Comparison of ENCODE assay signal across 21 cellular contexts in genomic region chr3:189282751-189283150, GRCh38.
"Had no signal": no experiment of that assay in that cellular context is flagged by ENCODE, and none has a peak within 500 bp of the region (broad histone marks: within the 10 kb centered on the region; RNA-seq: fewer than 3 reads in every experiment).

No MANE protein-coding gene starts in this region.

- H3K36me3 Mint-ChIP-seq: activated naive CD8-positive, alpha-beta T cell treated with anti-CD3 and anti-CD28 coated beads for 36 hours; brain had no signal

- H3K4me3 Mint-ChIP-seq: activated naive CD8-positive, alpha-beta T cell treated with anti-CD3 and anti-CD28 coated beads for 36 hours; brain; central memory CD8-positive, alpha-beta T cell had no signal

- H3K27me3 Mint-ChIP-seq: activated naive CD8-positive, alpha-beta T cell treated with anti-CD3 and anti-CD28 coated beads for 36 hours; brain; central memory CD8-positive, alpha-beta T cell had no signal

- H3K27ac Mint-ChIP-seq: activated naive CD8-positive, alpha-beta T cell treated with anti-CD3 and anti-CD28 coated beads for 36 hours; brain had no signal

- H3K9me3 ChIP-seq: gastroesophageal sphincter, heart right ventricle, left ventricle myocardium inferior, tibial nerve had no signal

- H3K27me3 ChIP-seq: gastroesophageal sphincter, heart right ventricle, tibial nerve had no signal

- H3K9me3 Mint-ChIP-seq: activated naive CD8-positive, alpha-beta T cell treated with anti-CD3 and anti-CD28 coated beads for 36 hours; brain; central memory CD8-positive, alpha-beta T cell had no signal

- FAIRE-seq: endometrium, urothelium cell line had no signal

- H3K36me3 ChIP-seq: gastroesophageal sphincter, heart right ventricle, left ventricle myocardium inferior, tibial nerve, WERI-Rb-1 had no signal

- H3K4me1 Mint-ChIP-seq: brain had no signal

- H3K27ac ChIP-seq: gastroesophageal sphincter, heart right ventricle, left ventricle myocardium inferior, tibial nerve, WERI-Rb-1 had no signal

- H3K4me1 ChIP-seq: gastroesophageal sphincter, left ventricle myocardium inferior, tibial nerve had no signal

- H3K4me3 ChIP-seq: gastroesophageal sphincter, heart right ventricle, left ventricle myocardium inferior, tibial nerve had no signal

- ATAC-seq: esophagus mucosa, gastroesophageal sphincter, heart right ventricle had no signal

- DNase-seq: activated CD4-positive, alpha-beta T cell treated with anti-CD3 and anti-CD28 coated beads, Interleukin-2, amount 50 U/mL, for 48 hours; activated naive CD4-positive, alpha-beta T cell; activated naive CD8-positive, alpha-beta T cell treated with anti-CD3 and anti-CD28 coated beads for 36 hours; amygdala; cortex of kidney; heart right ventricle; kidney glomerular epithelial cell; left ventricle myocardium inferior; stimulated activated CD4-positive, alpha-beta T cell treated with anti-CD3 and anti-CD28 coated beads, Interleukin-12 subunit alpha, Interleukin-12 subunit beta, amount 100 ng/mL, for 4 hours; stimulated activated CD4-positive, alpha-beta T cell treated with anti-CD3 and anti-CD28 coated beads, Interleukin-1b, Interleukin-23, amount 100 ng/mL, for 48 hours; stimulated activated CD8-positive, alpha-beta memory T cell treated with anti-CD3 and anti-CD28 coated beads, Interleukin-4, amount 100 ng/mL, for 48 hours; stimulated activated naive CD4-positive, alpha-beta T cell treated with Interleukin-2 at 50 U/mL for 16 hours; T-helper 2 cell; WERI-Rb-1 had no signal
